In genomic region chr9:100084145-100084478, GRCh38 we compare ENCODE assay signal across 10 cellular contexts. TPM values are rescaled to one million over a fixed set of nuclear protein-coding genes. Genes with fewer than 3 reads are reported as not detected.
DNase-seq lines count a peak whose midpoint lies in the region; ATAC-seq, FAIRE-seq and TF ChIP-seq lines count a peak whose summit lies in the region.
"Had no signal": no experiment of that assay in that cellular context is flagged by ENCODE, and none has a peak within 500 bp of the region (broad histone marks: within the 10 kb centered on the region; RNA-seq: fewer than 3 reads in every experiment).

No MANE protein-coding gene starts in this region.

- no peak for TF ChIP-seq POLR2A in GM12878 (IDR thresholded peaks at IDR 0.05; ENCODE audit: low read depth, low read length)

- FAIRE-seq in GM18507 (lab: Jason Lieb, UNC) (peak; percentile 90), GM12878 (lab: Jason Lieb, UNC) (peak; percentile 13)

- RAD21 ChIA-PET in GM12878 (lab: Charles Lee; ENCODE audit: unreplicated experiment), result interaction anchor here (0.9 to 4.5 kb wide), 15 partner anchors 11 to 265 kb away, joined by 3 to 39 read pairs (median 5); no protein-coding TSS in a partner anchor

- H4K20me1 ChIP-seq in GM12878 (ENCODE audit: control insufficient read depth, insufficient read depth), result 0 out of 2 replicates have a peak, but pooled peaks cover 2% of the 10 kb centered on the region

- ATAC-seq in GM21515 (IDR thresholded peaks at IDR 0.05; ENCODE audit: unreplicated experiment), result peak; percentile 56
- ATAC-seq in HG03196 (IDR thresholded peaks at IDR 0.05; ENCODE audit: unreplicated experiment), result peak; percentile 47
- peak; percentile 74 for ATAC-seq in GM12878

- no peaks in the 10 kb centered on the region for H3K27me3 ChIP-seq in GM12878 (replicated peaks in 1 of 2; ENCODE audit: control insufficient read depth in 2 of 2, insufficient read depth in 2 of 2, low read length in 1 of 2)
- H3K27me3 ChIP-seq in effector memory CD4-positive, alpha-beta T cell (replicated peaks; ENCODE audit: control insufficient read depth, insufficient read depth, low read length, poor library complexity, severe bottlenecking), result no peaks in the 10 kb centered on the region
- H3K27me3 ChIP-seq: esophagus squamous epithelium, tibial nerve had no signal

- H3K9ac ChIP-seq in GM12878 (ENCODE audit: control insufficient read depth, insufficient read depth, low read length), result peak overlapping the region; percentile 49

- H3K27ac ChIP-seq in GM12878 (ENCODE audit: control insufficient read depth, insufficient read depth), result peak overlapping the region; percentile 94
- no peak overlapping the region for H3K27ac ChIP-seq in effector memory CD4-positive, alpha-beta T cell (ENCODE audit: insufficient read depth, low read length, poor library complexity, severe bottlenecking)
- H3K27ac ChIP-seq: esophagus squamous epithelium, tibial nerve had no signal

- intact Hi-C loops in GM12878 (cut with micrococcal nuclease; ENCODE audit: unreplicated experiment), result loop anchor here (1.0 to 5.0 kb wide), 3 partner anchors 15 to 262 kb away; partner anchors contain the start of genes INVS and NR4A3

- H3K4me2 ChIP-seq in GM12878 (ENCODE audit: control insufficient read depth, insufficient read depth), result peak overlapping the region; percentile 96

- no peak for DNase-seq in GM18507 (ENCODE audit: extremely low spot score, insufficient read length, low read depth)
- peak; percentile 62 for DNase-seq in GM12878 (ENCODE audit: low read depth, low spot score)
- DNase-seq in activated CD4-positive, CD25-positive, alpha-beta regulatory T cell treated with anti-CD3 and anti-CD28 coated beads, Interleukin-2, amount 50 U/mL, for 72 hours, result no peak
- DNase-seq in NCI-H1048 (lab: John Stamatoyannopoulos, UW), result no peak
- no peak for DNase-seq in effector memory CD4-positive, alpha-beta T cell
- no peak for DNase-seq in NCI-H774 (lab: John Stamatoyannopoulos, UW)
- DNase-seq: esophagus squamous epithelium had no signal

- POLR2A ChIA-PET in GM12878 (lab: Charles Lee), result interaction anchor here (0.8 to 1.7 kb wide), 6 partner anchors 12 to 260 kb away, joined by 3 to 5 read pairs (median 3); no protein-coding TSS in a partner anchor

- peaks cover 32% of the 10 kb centered on the region for H3K4me1 ChIP-seq in GM12878 (ENCODE audit: control insufficient read depth, insufficient read depth, low read length)
- peaks cover 31% of the 10 kb centered on the region for H3K4me1 ChIP-seq in effector memory CD4-positive, alpha-beta T cell (ENCODE audit: control insufficient read depth, insufficient read depth, low read length, poor library complexity, severe bottlenecking)

- peak overlapping the region; percentile 61 for H3K4me3 ChIP-seq in GM12878
- H3K4me3 ChIP-seq in effector memory CD4-positive, alpha-beta T cell (ENCODE audit: insufficient read depth, low read depth, low read length, poor library complexity, severe bottlenecking), result no peak overlapping the region
- H3K4me3 ChIP-seq: esophagus squamous epithelium, tibial nerve had no signal

- BruUV-seq in GM12878 (replicated peaks; lab: Mats Ljungman, UMichigan), result no TSS peak

- peak; percentile 31 to 70; a peak in 1 of 4 replicates for TF ChIP-seq EP300 in GM12878 (IDR thresholded peaks at IDR 0.05; ENCODE audit: borderline replicate concordance in 1 of 2, control insufficient read depth in 1 of 2, low read depth in 2 of 2, low read length in 2 of 2)

- TF ChIP-seq RAD21 in GM12878 (IDR thresholded peaks at IDR 0.05; ENCODE audit: insufficient read depth, low read depth, low read length), result no peak

- no peaks in the 10 kb centered on the region for H3K9me3 ChIP-seq in GM12878 (replicated peaks; ENCODE audit: control insufficient read depth, insufficient read depth, low read length)
- no peaks in the 10 kb centered on the region for H3K9me3 ChIP-seq in effector memory CD4-positive, alpha-beta T cell (ENCODE audit: control insufficient read depth, low read length)
- H3K9me3 ChIP-seq: esophagus squamous epithelium, tibial nerve had no signal

- H3K36me3 ChIP-seq in GM12878 (ENCODE audit: control insufficient read depth in 2 of 2, insufficient read depth in 2 of 2, low read length in 1 of 2), result no peaks in the 10 kb centered on the region; a peak in 1 of 4 replicates
- H3K36me3 ChIP-seq in effector memory CD4-positive, alpha-beta T cell (ENCODE audit: control insufficient read depth, insufficient read depth, low read length), result no peaks in the 10 kb centered on the region
- H3K36me3 ChIP-seq: esophagus squamous epithelium, tibial nerve had no signal

- no peak overlapping the region for H2AFZ ChIP-seq in GM12878 (ENCODE audit: control insufficient read depth, low read depth, low read length)

- WGBS in GM12878 (ENCODE audit: insufficient coverage, insufficient replicate concordance, low lambda C conversion rate, missing lambda C conversion rate), result 0% methylated on average over 1 of the region's 1 CpG

- in situ Hi-C loops in GM12878 (cut with MboI), result no loop called here

- CTCF ChIA-PET in GM12878 (lab: Yijun Ruan, JAX), result interaction anchor here (0.7 to 5.4 kb wide), 11 partner anchors 12 to 899 kb away, joined by 3 to 35 read pairs (median 3); partner anchors contain the start of gene ERP44

- TF ChIP-seq CTCF in GM12878 (IDR thresholded peaks at IDR 0.05 in 2 of 3, conservative IDR thresholded peaks at IDR 0.05 in 1 of 3; ENCODE audit: control insufficient read depth in 2 of 3, extremely low read depth in 1 of 3, insufficient read depth in 1 of 3, low read depth in 3 of 3, low read length in 3 of 3), result no peak

- peaks cover 94% of the 10 kb centered on the region for H3K79me2 ChIP-seq in GM12878 (ENCODE audit: control insufficient read depth, insufficient read depth, low read length)

- SMC1A ChIA-PET in GM12878 (lab: Charles Lee; ENCODE audit: uncharacterized antibody, unreplicated experiment), result interaction anchor here (0.5 to 5.2 kb wide), 10 partner anchors 9 to 219 kb away, joined by 3 to 63 read pairs (median 8); no protein-coding TSS in a partner anchor

TF ChIP-seq in GM12878, 131 proteins besides CTCF, POLR2A, EP300 and RAD21 (continues in another document):
- TF ChIP-seq RCOR1 (conservative IDR thresholded peaks at IDR 0.05; ENCODE audit: low read depth, low read length), result no peak
- no peak; the same call in 1 of the 2 replicates for TF ChIP-seq CREB1 (IDR thresholded peaks at IDR 0.05; ENCODE audit: low read depth)
- no peak for TF ChIP-seq BRCA1 (IDR thresholded peaks at IDR 0.05; ENCODE audit: low read depth, low read length)
- TF ChIP-seq BMI1 (IDR thresholded peaks at IDR 0.05; ENCODE audit: borderline replicate concordance), result no peak
- TF ChIP-seq EED (IDR thresholded peaks at IDR 0.05; ENCODE audit: low read depth), result no peak
- TF ChIP-seq HDAC6 (IDR thresholded peaks at IDR 0.05; ENCODE audit: unreplicated experiment), result no peak

RNA-seq across cellular contexts. Expression of gene ERP44, which starts 14.7 kb away (rescaled TPM):
- total RNA-seq in GM12878 (2013; cell fraction: nucleolus; rRNA removed), result 30.7 and 36.2 TPM in 2 replicates
- total RNA-seq in GM12878 (2014; rRNA removed) (18.4 and 19.1 TPM in 2 replicates), GM12878 (2014; rRNA removed; fragmentation: Illumina TruSeq; extraction: Trizol) (27.2 and 28.0 TPM in 2 replicates), GM12878 (2021) (20.1 and 21.2 TPM in 2 replicates)
- 16.7 TPM for polyA plus RNA-seq in GM12878 (2011; ENCODE audit: low read depth)
- polyA plus RNA-seq in GM12878 (2011; rRNA removed) (11.5 and 12.0 TPM in 2 replicates), GM12878 (2014; fragmentation: Illumina TruSeq; extraction: Trizol) (28.7 and 34.6 TPM in 2 replicates), GM12878 (2014; fragmentation: Nextera tagmentation; extraction: Ambion mirVana) (10 to 100 TPM; 13.5 to 14.4 TPM), GM12878 (2014; rRNA removed) (17.3 TPM in 2 replicates), GM12878 (2016; fragmentation: Nextera tagmentation; extraction: Ambion mirVana) (10 to 100 TPM; 51.2 to 52.4 TPM)
- 5.2 and 6.4 TPM in 2 replicates for polyA plus RNA-seq in GM12878 (2011; cell fraction: cytosol; rRNA removed)
- 7.1 and 8.6 TPM in 2 replicates for polyA plus RNA-seq in GM12878 (2011; cell fraction: nucleus; rRNA removed)
- 22.3 and 27.6 TPM in 2 replicates for polyA plus RNA-seq in GM12878 (2012)
- polyA minus RNA-seq in GM12878 (2011; rRNA and poly(A)+ RNA removed), result 4.8 and 6.7 TPM in 2 replicates
- 3.9 and 6.3 TPM in 2 replicates for polyA minus RNA-seq in GM12878 (2011; cell fraction: cytosol; rRNA and poly(A)+ RNA removed)
- 10.2 and 17.9 TPM in 2 replicates for polyA minus RNA-seq in GM12878 (2011; cell fraction: nucleus; rRNA and poly(A)+ RNA removed)

RNA-seq across cellular contexts. Expression of gene INVS, which starts 14.9 kb away (rescaled TPM):
- 76.3 and 79.8 TPM in 2 replicates for total RNA-seq in GM12878 (2013; cell fraction: nucleolus; rRNA removed)
- total RNA-seq in GM12878 (2014; rRNA removed) (20.7 and 20.8 TPM in 2 replicates), GM12878 (2014; rRNA removed; fragmentation: Illumina TruSeq; extraction: Trizol) (14.0 and 15.3 TPM in 2 replicates), GM12878 (2021) (13.9 and 14.2 TPM in 2 replicates)
- 5.3 TPM for polyA plus RNA-seq in GM12878 (2011; ENCODE audit: low read depth)
- polyA plus RNA-seq in GM12878 (2011; rRNA removed) (11.5 and 12.4 TPM in 2 replicates), GM12878 (2014; fragmentation: Illumina TruSeq; extraction: Trizol) (11.4 and 13.0 TPM in 2 replicates), GM12878 (2014; fragmentation: Nextera tagmentation; extraction: Ambion mirVana) (1 to 10 TPM in 1 of 2 experiments, under 1 TPM in 1; 0.93 to 1.0 TPM), GM12878 (2014; rRNA removed) (10.1 and 13.4 TPM in 2 replicates), GM12878 (2016; fragmentation: Nextera tagmentation; extraction: Ambion mirVana) (10 to 100 TPM; 13.4 to 13.9 TPM)
- polyA plus RNA-seq in GM12878 (2011; cell fraction: cytosol; rRNA removed), result 7.0 and 9.1 TPM in 2 replicates
- 18.3 and 19.0 TPM in 2 replicates for polyA plus RNA-seq in GM12878 (2011; cell fraction: nucleus; rRNA removed)
- 6.6 and 8.2 TPM in 2 replicates for polyA plus RNA-seq in GM12878 (2012)
- polyA minus RNA-seq in GM12878 (2011; rRNA and poly(A)+ RNA removed), result 24.2 and 36.5 TPM in 2 replicates
- polyA minus RNA-seq in GM12878 (2011; cell fraction: cytosol; rRNA and poly(A)+ RNA removed), result 5.5 and 6.1 TPM in 2 replicates
- polyA minus RNA-seq in GM12878 (2011; cell fraction: nucleus; rRNA and poly(A)+ RNA removed), result 28.4 and 34.3 TPM in 2 replicates
